In genomic region chr7:96995406-96996110, GRCh38 we compare ENCODE assay signal across 20 cellular contexts. TPM values are rescaled to one million over a fixed set of nuclear protein-coding genes. Genes with fewer than 3 reads are reported as not detected.
DNase-seq lines count a peak whose midpoint lies in the region; ATAC-seq and TF ChIP-seq lines count a peak whose summit lies in the region.
"Had no signal": no experiment of that assay in that cellular context is flagged by ENCODE, and none has a peak within 500 bp of the region (broad histone marks: within the 10 kb centered on the region; RNA-seq: fewer than 3 reads in every experiment).

No MANE protein-coding gene starts in this region.

- peaks cover 77% of the 10 kb centered on the region for H3K4me1 ChIP-seq in GM23338 (ENCODE audit: insufficient read depth)
- H3K4me1 ChIP-seq in endodermal cell (ENCODE audit: control insufficient read depth, insufficient read depth, low read length): no peaks in the 10 kb centered on the region
- no peaks in the 10 kb centered on the region for H3K4me1 ChIP-seq in osteoblast (ENCODE audit: insufficient read depth, low read length)
- H3K4me1 ChIP-seq in transverse colon: no peaks in the 10 kb centered on the region
- H3K4me1 ChIP-seq: SJSA1 had no signal

- in situ Hi-C loops in transverse colon (cut with MboI; ENCODE audit: low pct_ligation_motif_present in 1 of 4, low pct_unique_long_range_greater_than_20kb in 1 of 4, low sequenced_read_pairs in 3 of 4): no loop called here

- peaks cover 62% of the 10 kb centered on the region for H3K4me1 Mint-ChIP-seq in GM23338
- H3K4me1 Mint-ChIP-seq in endodermal cell: peaks cover 15% of the 10 kb centered on the region

- H3K27me3 ChIP-seq in GM23338 (ENCODE audit: insufficient read depth) (peaks cover 100% of the 10 kb centered on the region), endodermal cell (ENCODE audit: control insufficient read depth, insufficient read depth, low read length, poor library complexity, severe bottlenecking) (peaks cover 100% of the 10 kb centered on the region), osteoblast (ENCODE audit: insufficient read depth, low read length) (no peaks in the 10 kb centered on the region), transverse colon (peaks cover 100% of the 10 kb centered on the region)
- H3K27me3 ChIP-seq: SJSA1 had no signal

- H4K20me1 ChIP-seq in GM23338 (replicated peaks; ENCODE audit: insufficient read depth) (peaks cover 46% of the 10 kb centered on the region), osteoblast (ENCODE audit: insufficient read depth, low read length) (no peaks in the 10 kb centered on the region)

- no peaks in the 10 kb centered on the region for H3K9me2 ChIP-seq in GM23338 (ENCODE audit: insufficient read depth)

- no peak overlapping the region for H3K9ac ChIP-seq in endodermal cell (ENCODE audit: extremely low read depth, low read length, poor library complexity, severe bottlenecking)

- no peak overlapping the region; the same call in 2 of the 3 replicates for H3K4me3 Mint-ChIP-seq in GM23338
- no peak overlapping the region for H3K4me3 Mint-ChIP-seq in endodermal cell
- H3K4me3 Mint-ChIP-seq: CD8-positive, alpha-beta T cell had no signal

- TF ChIP-seq POLR2A in transverse colon (IDR thresholded peaks at IDR 0.05): no peak

- ATAC-seq in GM23338 (no peak), left colon (no peak)
- ATAC-seq: CD8-positive, alpha-beta T cell; K562; Panc1 had no signal

- TF ChIP-seq CTCF in GM23338 (conservative IDR thresholded peaks at IDR 0.05; ENCODE audit: low read depth in 2 of 2): no peak
- no peak for TF ChIP-seq CTCF in endodermal cell (conservative IDR thresholded peaks at IDR 0.05)
- no peak for TF ChIP-seq CTCF in osteoblast (IDR thresholded peaks at IDR 0.05; ENCODE audit: extremely low read depth, low read depth, low read length)
- no peak for TF ChIP-seq CTCF in transverse colon (IDR thresholded peaks at IDR 0.05)

- TF ChIP-seq EP300 in transverse colon (IDR thresholded peaks at IDR 0.05; ENCODE audit: low read depth): no peak

- H3K4me3 ChIP-seq in GM23338 (peak overlapping the region; percentile 35; the same call in 1 of the 2 replicates), endodermal cell (ENCODE audit: low read length) (no peak overlapping the region), osteoblast (ENCODE audit: insufficient read depth, low read length) (no peak overlapping the region), transverse colon (no peak overlapping the region)
- H3K4me3 ChIP-seq: HAP-1, K562, SJSA1 had no signal

- H3K36me3 Mint-ChIP-seq in GM23338 (ENCODE audit: low read depth) (no peaks in the 10 kb centered on the region), endodermal cell (ENCODE audit: low read depth) (no peaks in the 10 kb centered on the region)
- H3K36me3 Mint-ChIP-seq: CD8-positive, alpha-beta T cell had no signal

- H3K79me2 ChIP-seq in GM23338 (replicated peaks; ENCODE audit: insufficient read depth) (no peaks in the 10 kb centered on the region), osteoblast (ENCODE audit: insufficient read depth, low read length) (no peaks in the 10 kb centered on the region)

- peaks cover 11% of the 10 kb centered on the region; the same call in 2 of the 3 replicates for H3K9me3 Mint-ChIP-seq in GM23338
- H3K9me3 Mint-ChIP-seq in endodermal cell: peaks cover 7% of the 10 kb centered on the region
- H3K9me3 Mint-ChIP-seq: CD8-positive, alpha-beta T cell had no signal

- H3K4me2 ChIP-seq in GM23338: peak overlapping the region; percentile 63
- peak overlapping the region; percentile 28 for H3K4me2 ChIP-seq in osteoblast (ENCODE audit: insufficient read depth, low read length)

- H3F3A ChIP-seq in GM23338 (replicated peaks; ENCODE audit: low read depth): peaks cover 30% of the 10 kb centered on the region

- 3% methylated on average over 5 of the region's 6 CpGs; no CpG with 5 or more reads in 1 of the 2 experiments for WGBS in endodermal cell (ENCODE audit: insufficient coverage in 1 of 2, insufficient read length in 1 of 2), 2 experiments
- 6 to 29% methylated on average over 2 to 6 of the region's 6 CpGs for WGBS in transverse colon (ENCODE audit: low coverage in 1 of 2), 2 donors

- H3K27ac Mint-ChIP-seq in GM23338 (no peak overlapping the region), endodermal cell (no peak overlapping the region)
- H3K27ac Mint-ChIP-seq: CD8-positive, alpha-beta T cell had no signal

- H3K27ac ChIP-seq in GM23338 (ENCODE audit: low read depth) (no peak overlapping the region), endodermal cell (ENCODE audit: low read depth, low read length) (no peak overlapping the region), osteoblast (ENCODE audit: low read depth, low read length) (no peak overlapping the region), transverse colon (no peak overlapping the region)
- H3K27ac ChIP-seq: SJSA1 had no signal

- intact Hi-C loops in transverse colon (cut with DNase I; ENCODE audit: low total_unique reads): no loop called here
- intact Hi-C loops in left colon (cut with DNase I, micrococcal nuclease): no loop called here

- H3K9me3 ChIP-seq in endodermal cell (ENCODE audit: control insufficient read depth, low read length) (peaks cover 15% of the 10 kb centered on the region), osteoblast (ENCODE audit: low read depth, low read length) (no peaks in the 10 kb centered on the region), transverse colon (no peaks in the 10 kb centered on the region)
- H3K9me3 ChIP-seq: HAP-1, SJSA1 had no signal

- DNase-seq in NCI-H748 (lab: John Stamatoyannopoulos, UW; ENCODE audit: unreplicated experiment) (peak; percentile 24), NCI-H748 treated with DMSO at 0.1 percent for 48 hours (lab: John Stamatoyannopoulos, UW) (no peak), GM23338 (ENCODE audit: low spot score) (no peak), endodermal cell (peak; percentile 56), osteoblast (ENCODE audit: insufficient read length, low spot score, missing footprints) (no peak), NCI-H2171 treated with DMSO at 0.1 percent for 48 hours (lab: John Stamatoyannopoulos, UW) (no peak), transverse colon (no peak), left colon (no peak)
- DNase-seq: Calu3; CD8-positive, alpha-beta T cell; DMS79; NCI-H1105 treated with DMSO at 0.1 percent for 48 hours; NCI-H187; NCI-H226 had no signal

- H3K27me3 Mint-ChIP-seq in GM23338 (ENCODE audit: insufficient read depth, low read depth, poor library complexity) (peaks cover 100% of the 10 kb centered on the region), endodermal cell (ENCODE audit: insufficient read depth) (peaks cover 99% of the 10 kb centered on the region)

- no peak overlapping the region for H2AFZ ChIP-seq in GM23338
- H2AFZ ChIP-seq in osteoblast (ENCODE audit: low read length): no peak overlapping the region

- no peaks in the 10 kb centered on the region for H3K36me3 ChIP-seq in GM23338 (ENCODE audit: insufficient read depth)
- H3K36me3 ChIP-seq in endodermal cell (ENCODE audit: control insufficient read depth, insufficient read depth, low read length): no peaks in the 10 kb centered on the region
- H3K36me3 ChIP-seq in osteoblast (ENCODE audit: insufficient read depth, low read length): no peaks in the 10 kb centered on the region
- H3K36me3 ChIP-seq in transverse colon: no peaks in the 10 kb centered on the region
- H3K36me3 ChIP-seq: HAP-1, SJSA1 had no signal

TF ChIP-seq in GM23338, 12 proteins besides CTCF, POLR2A, EP300 and RAD21 (continues in another document):
- TF ChIP-seq CREB1 (CRISPR knock-in tag; IDR thresholded peaks at IDR 0.05; ENCODE audit: low read depth) (no peak), POLR2AphosphoS5 (IDR thresholded peaks at IDR 0.05; ENCODE audit: low read depth) (no peak), EZH2phosphoT487 (IDR thresholded peaks at IDR 0.05; ENCODE audit: unreplicated experiment) (no peak), REST (IDR thresholded peaks at IDR 0.05; ENCODE audit: unreplicated experiment) (no peak)

RNA-seq across cellular contexts. Expression of gene DLX6, which starts 9.8 kb away (rescaled TPM):
- not detected in 2 replicates for total RNA-seq in GM23338 (2014; rRNA removed; shearing (Covaris generic))
- polyA plus RNA-seq in GM23338 (2016; fragmentation: Nextera tagmentation; extraction: Ambion mirVana): not detected in 2 replicates
- total RNA-seq in endodermal cell (not detected), osteoblast (1.1 and 2.1 TPM in 2 replicates), transverse colon (not detected), left colon (not detected)
- 0.50 TPM for polyA plus RNA-seq in endodermal cell (2013, experiment 1 of 2)
- polyA plus RNA-seq in endodermal cell (2013, experiment 2 of 2): 0.66 TPM
- total RNA-seq: A172; CD8-positive, alpha-beta T cell; K562 had no signal
- polyA plus RNA-seq: BJ, K562 had no signal

RNA-seq across cellular contexts. Expression of gene DLX5, which starts 29.1 kb away (rescaled TPM):
- not detected in 2 replicates for total RNA-seq in GM23338 (2014; rRNA removed; shearing (Covaris generic))
- polyA plus RNA-seq in GM23338 (2016; fragmentation: Nextera tagmentation; extraction: Ambion mirVana): not detected in 2 replicates
- not detected for total RNA-seq in endodermal cell
- polyA plus RNA-seq in endodermal cell (2013, experiment 1 of 2): 1.7 TPM
- 1.7 TPM for polyA plus RNA-seq in endodermal cell (2013, experiment 2 of 2)
- 2.5 and 3.2 TPM in 2 replicates for total RNA-seq in osteoblast
- total RNA-seq in transverse colon: not detected
- not detected for total RNA-seq in left colon
- total RNA-seq: A172; Calu3; CD8-positive, alpha-beta T cell; K562 had no signal
- polyA plus RNA-seq: BJ, K562 had no signal

Comparison
In these comparisons a context has a peak if more than half of its experiments do, and no peak if none do; other contexts are left out.
1. DNase-seq: peak in NCI-H748 (single experiment) and endodermal cell (single experiment); none in NCI-H748 treated with DMSO at 0.1 percent for 48 hours (single experiment), GM23338 (single experiment), osteoblast (single experiment), NCI-H2171 treated with DMSO at 0.1 percent for 48 hours (single experiment), transverse colon (single experiment) and left colon (0 of 2).